16 cellular contexts compared by ENCODE assay signal in genomic region chr3:107800705-107801104, GRCh38.
DNase-seq lines count a peak whose midpoint lies in the region; ATAC-seq and TF ChIP-seq lines count a peak whose summit lies in the region.
"Had no signal": no experiment of that assay in that cellular context is flagged by ENCODE, and none has a peak within 500 bp of the region (broad histone marks: within the 10 kb centered on the region; RNA-seq: fewer than 3 reads in every experiment).

No MANE protein-coding gene starts in this region.

- ATAC-seq in right cardiac atrium (peak; percentile 18 to 75), Right ventricle myocardium superior (ENCODE audit: poor library complexity) (no peak), HG02610 (IDR thresholded peaks at IDR 0.05; ENCODE audit: unreplicated experiment) (no peak), HG03280 (IDR thresholded peaks at IDR 0.05; ENCODE audit: unreplicated experiment) (no peak)
- ATAC-seq in stimulated activated effector memory CD8-positive, alpha-beta T cell treated with anti-CD3 and anti-CD28 coated beads, Interleukin-12 subunit alpha, Interleukin-12 subunit beta, amount 100 ng/mL, for 72 hours = no peak

- H3K4me1 ChIP-seq in right cardiac atrium (ENCODE audit: control insufficient read depth, insufficient read depth, low read length) = no peaks in the 10 kb centered on the region

- DNase-seq in right cardiac atrium = no peak
- no peak for DNase-seq in Right ventricle myocardium superior
- DNase-seq in epidermal melanocyte (ENCODE audit: insufficient read length, low spot score) = peak; percentile 46
- DNase-seq in nephron progenitor cell = no peak
- no peak for DNase-seq in type B pancreatic cell (ENCODE audit: extremely low spot score, unreplicated experiment)
- DNase-seq in stimulated activated effector memory CD8-positive, alpha-beta T cell treated with anti-CD3 and anti-CD28 coated beads, Interleukin-12 subunit alpha, Interleukin-12 subunit beta, amount 100 ng/mL, for 72 hours (ENCODE audit: low spot score in 2 of 2) = no peak
- DNase-seq: HCEC 1CT, MV-4-11, NCI-H1436, NCI-H2081, NCI-H524, RPMI8226 had no signal

- TF ChIP-seq CTCF in nephron progenitor cell (IDR thresholded peaks at IDR 0.05) (no peak), type B pancreatic cell (conservative IDR thresholded peaks at IDR 0.05) (no peak)

- WGBS in right cardiac atrium = 71% methylated on average over 2 of the region's 2 CpGs

- H3K4me1 Mint-ChIP-seq in nephron progenitor cell (peaks cover 23% of the 10 kb centered on the region), type B pancreatic cell (ENCODE audit: unreplicated experiment) (peaks cover 14% of the 10 kb centered on the region)
- peaks cover 12% of the 10 kb centered on the region for H3K4me1 Mint-ChIP-seq in stimulated activated effector memory CD8-positive, alpha-beta T cell treated with anti-CD3 and anti-CD28 coated beads, Interleukin-12 subunit alpha, Interleukin-12 subunit beta, amount 100 ng/mL, for 72 hours

- intact Hi-C loops in right cardiac atrium (cut with DNase I) (no loop called here), Right ventricle myocardium superior (cut with DNase I) (no loop called here)

- H3K27ac Mint-ChIP-seq in nephron progenitor cell (peak overlapping the region; percentile 96), type B pancreatic cell (no peak overlapping the region)
- H3K27ac Mint-ChIP-seq in stimulated activated effector memory CD8-positive, alpha-beta T cell treated with anti-CD3 and anti-CD28 coated beads, Interleukin-12 subunit alpha, Interleukin-12 subunit beta, amount 100 ng/mL, for 72 hours = no peak overlapping the region

- H3K4me3 Mint-ChIP-seq in nephron progenitor cell = no peak overlapping the region
- peak overlapping the region; percentile 40 for H3K4me3 Mint-ChIP-seq in type B pancreatic cell
- H3K4me3 Mint-ChIP-seq in stimulated activated effector memory CD8-positive, alpha-beta T cell treated with anti-CD3 and anti-CD28 coated beads, Interleukin-12 subunit alpha, Interleukin-12 subunit beta, amount 100 ng/mL, for 72 hours = no peak overlapping the region

- H3K9me3 ChIP-seq in right cardiac atrium (ENCODE audit: control insufficient read depth, low read length) = no peaks in the 10 kb centered on the region

- no peaks in the 10 kb centered on the region for H3K27me3 ChIP-seq in right cardiac atrium (ENCODE audit: control insufficient read depth, insufficient read depth)

- H3K36me3 Mint-ChIP-seq in nephron progenitor cell (ENCODE audit: low read depth) (peaks cover 84% of the 10 kb centered on the region), type B pancreatic cell (peaks cover 49% of the 10 kb centered on the region)
- H3K36me3 Mint-ChIP-seq in stimulated activated effector memory CD8-positive, alpha-beta T cell treated with anti-CD3 and anti-CD28 coated beads, Interleukin-12 subunit alpha, Interleukin-12 subunit beta, amount 100 ng/mL, for 72 hours = peaks cover 84% of the 10 kb centered on the region

- H3K4me3 ChIP-seq in right cardiac atrium (ENCODE audit: low read length) = no peak overlapping the region

- H3K9me3 Mint-ChIP-seq in nephron progenitor cell = no peaks in the 10 kb centered on the region
- no peaks in the 10 kb centered on the region for H3K9me3 Mint-ChIP-seq in type B pancreatic cell
- H3K9me3 Mint-ChIP-seq in stimulated activated effector memory CD8-positive, alpha-beta T cell treated with anti-CD3 and anti-CD28 coated beads, Interleukin-12 subunit alpha, Interleukin-12 subunit beta, amount 100 ng/mL, for 72 hours = no peaks in the 10 kb centered on the region

- no peak overlapping the region for H3K27ac ChIP-seq in right cardiac atrium (ENCODE audit: low read length)
- H3K27ac ChIP-seq: C4-2B, HL-60 had no signal

- no peaks in the 10 kb centered on the region for H3K27me3 Mint-ChIP-seq in nephron progenitor cell (ENCODE audit: low read depth, poor library complexity)
- H3K27me3 Mint-ChIP-seq in type B pancreatic cell = no peaks in the 10 kb centered on the region

Comparison
In these comparisons a context has a peak if more than half of its experiments do, and no peak if none do; other contexts are left out.
1. ATAC-seq: peak in right cardiac atrium (2 of 2); none in Right ventricle myocardium superior (single experiment), stimulated activated effector memory CD8-positive, alpha-beta T cell treated with anti-CD3 and anti-CD28 coated beads, Interleukin-12 subunit alpha, Interleukin-12 subunit beta, amount 100 ng/mL, for 72 hours (single experiment), HG02610 (single experiment) and HG03280 (single experiment).